ENCODE assay signal across 1 cellular context in genomic region chr4:184450743-184451142, GRCh38.
TF ChIP-seq lines count a peak whose summit lies in the region.

No MANE protein-coding gene starts in this region.

TF ChIP-seq in liver, 16 proteins besides CTCF, POLR2A, EP300 and RAD21 (continued from another document):
- TF ChIP-seq FOXA2 (IDR thresholded peaks at IDR 0.05) (no peak), SP1 (IDR thresholded peaks at IDR 0.05) (no peak), JUND (IDR thresholded peaks at IDR 0.05) (no peak), GABPA (IDR thresholded peaks at IDR 0.05 in 1 of 2, conservative IDR thresholded peaks at IDR 0.05 in 1 of 2) (no peak), REST (IDR thresholded peaks at IDR 0.05) (no peak)
